Comparison of ENCODE assay signal across 17 cellular contexts in the genomic region with DNA sequence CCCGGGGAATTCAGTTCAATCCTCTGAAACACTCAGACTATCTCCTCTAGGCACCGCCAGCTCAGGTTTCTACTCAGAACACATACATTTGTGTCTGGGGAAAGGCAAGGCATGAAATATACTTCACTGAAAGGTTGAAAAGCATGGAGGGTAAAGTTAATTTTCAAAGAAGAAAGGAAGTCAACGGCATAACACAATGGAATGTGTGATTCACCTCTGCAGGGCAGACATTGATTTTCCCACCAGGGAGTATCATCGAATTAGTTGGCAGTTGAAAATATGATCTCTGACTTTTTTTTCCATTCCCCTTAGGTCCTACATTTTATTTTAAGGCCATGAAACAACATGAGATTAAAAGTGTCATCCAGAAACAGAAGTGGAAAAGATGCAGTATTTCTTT.
DNase-seq lines count a peak whose midpoint lies in the region; ATAC-seq and TF ChIP-seq lines count a peak whose summit lies in the region.
"Had no signal": no experiment of that assay in that cellular context is flagged by ENCODE, and none has a peak within 500 bp of the region (broad histone marks: within the 10 kb centered on the region; RNA-seq: fewer than 3 reads in every experiment).

No MANE protein-coding gene starts in this region.

- H3K36me3 Mint-ChIP-seq in CD4-positive, alpha-beta T cell (ENCODE audit: low read depth), result peaks cover 28% of the 10 kb centered on the region
- no peaks in the 10 kb centered on the region for H3K36me3 Mint-ChIP-seq in CD14-positive monocyte

- peak; percentile 65 for DNase-seq in AG20443 (ENCODE audit: low spot score)
- DNase-seq in NCI-H2107 (lab: John Stamatoyannopoulos, UW), result peak; percentile 35
- DNase-seq in cardiac fibroblast (ENCODE audit: low read depth in 2 of 2), result peak; percentile 24 to 65
- peak; percentile 31 for DNase-seq in left kidney (ENCODE audit: low read depth, low spot score)
- no peak for DNase-seq in CD4-positive, alpha-beta T cell
- DNase-seq in CD14-positive monocyte (ENCODE audit: low spot score), result no peak
- DNase-seq in NCI-H1436 treated with DMSO at 0.1 percent for 48 hours (lab: John Stamatoyannopoulos, UW), result no peak
- DNase-seq: activated CD4-positive, alpha-beta T cell treated with anti-CD3 and anti-CD28 coated beads, Interleukin-2, amount 50 U/mL, for 48 hours; NCI-H2171; sigmoid colon; stimulated activated CD4-positive, alpha-beta T cell treated with anti-CD3 and anti-CD28 coated beads, Interleukin-4, amount 100 ng/mL, for 1 hour; tibial artery had no signal

- TF ChIP-seq CTCF in cardiac fibroblast (IDR thresholded peaks at IDR 0.05; ENCODE audit: low read depth, low read length), result no peak
- no peak for TF ChIP-seq CTCF in CD4-positive, alpha-beta T cell (IDR thresholded peaks at IDR 0.05)
- TF ChIP-seq CTCF in CD14-positive monocyte (IDR thresholded peaks at IDR 0.05), result no peak

- no peaks in the 10 kb centered on the region for H3K9me3 ChIP-seq in CD4-positive, alpha-beta T cell (ENCODE audit: control insufficient read depth, low read length)
- H3K9me3 ChIP-seq: esophagus muscularis mucosa, sigmoid colon, tibial artery had no signal

- H3K4me3 ChIP-seq in cardiac fibroblast (replicated peaks in 1 of 2; ENCODE audit: low read depth in 2 of 2, low read length in 2 of 2), result no peak overlapping the region
- H3K4me3 ChIP-seq: esophagus muscularis mucosa, lung, sigmoid colon, tibial artery had no signal

- ATAC-seq in CD4-positive, alpha-beta T cell (ENCODE audit: poor library complexity), result no peak
- no peak for ATAC-seq in HG03439 (IDR thresholded peaks at IDR 0.05; ENCODE audit: unreplicated experiment)
- ATAC-seq: activated T-helper 17 cell treated with anti-CD3 and anti-CD28 coated beads, Interleukin-2, amount 50 U/mL, for 72 hours had no signal

- POLR2A ChIA-PET in CD4-positive, alpha-beta T cell (lab: Charles Lee), result no interaction called here

- H3K27me3 Mint-ChIP-seq in CD4-positive, alpha-beta T cell, result no peaks in the 10 kb centered on the region
- no peaks in the 10 kb centered on the region for H3K27me3 Mint-ChIP-seq in CD14-positive monocyte (ENCODE audit: low read depth in 3 of 3)
- H3K27me3 Mint-ChIP-seq: activated T-helper 17 cell treated with anti-CD3 and anti-CD28 coated beads, Interleukin-2, amount 50 U/mL, for 72 hours; dendritic cell treated with granulocyte-macrophage colony-stimulating factor and Interleukin-4, amounts not matched to agents 40 ng/mL and 50 ng/mL, for 4 days had no signal

- intact Hi-C loops in CD4-positive, alpha-beta T cell (cut with DNase I, micrococcal nuclease), result no loop called here
- intact Hi-C loops in CD14-positive monocyte (cut with micrococcal nuclease), result no loop called here

- H3K27ac ChIP-seq in CD4-positive, alpha-beta T cell (ENCODE audit: low read depth, low read length), result no peak overlapping the region
- H3K27ac ChIP-seq: esophagus muscularis mucosa, sigmoid colon, tibial artery had no signal

- no peak overlapping the region for H3K4me3 Mint-ChIP-seq in CD4-positive, alpha-beta T cell
- no peak overlapping the region for H3K4me3 Mint-ChIP-seq in CD14-positive monocyte
- H3K4me3 Mint-ChIP-seq: activated T-helper 17 cell treated with anti-CD3 and anti-CD28 coated beads, Interleukin-2, amount 50 U/mL, for 72 hours; dendritic cell treated with granulocyte-macrophage colony-stimulating factor and Interleukin-4, amounts not matched to agents 40 ng/mL and 50 ng/mL, for 4 days had no signal

- H3K9me3 Mint-ChIP-seq in CD4-positive, alpha-beta T cell, result no peaks in the 10 kb centered on the region
- H3K9me3 Mint-ChIP-seq in CD14-positive monocyte, result no peaks in the 10 kb centered on the region
- H3K9me3 Mint-ChIP-seq: activated T-helper 17 cell treated with anti-CD3 and anti-CD28 coated beads, Interleukin-2, amount 50 U/mL, for 72 hours; dendritic cell treated with granulocyte-macrophage colony-stimulating factor and Interleukin-4, amounts not matched to agents 40 ng/mL and 50 ng/mL, for 4 days had no signal

- H3K27me3 ChIP-seq in CD4-positive, alpha-beta T cell (ENCODE audit: control insufficient read depth, insufficient read depth, low read length), result no peaks in the 10 kb centered on the region
- H3K27me3 ChIP-seq: esophagus muscularis mucosa, sigmoid colon, tibial artery had no signal

- H3K4me1 Mint-ChIP-seq in CD4-positive, alpha-beta T cell (ENCODE audit: low read depth), result no peaks in the 10 kb centered on the region
- H3K4me1 Mint-ChIP-seq in CD14-positive monocyte, result no peaks in the 10 kb centered on the region
- H3K4me1 Mint-ChIP-seq: activated T-helper 17 cell treated with anti-CD3 and anti-CD28 coated beads, Interleukin-2, amount 50 U/mL, for 72 hours had no signal

- H3K27ac Mint-ChIP-seq in CD4-positive, alpha-beta T cell, result no peak overlapping the region
- no peak overlapping the region for H3K27ac Mint-ChIP-seq in CD14-positive monocyte
- H3K27ac Mint-ChIP-seq: activated T-helper 17 cell treated with anti-CD3 and anti-CD28 coated beads, Interleukin-2, amount 50 U/mL, for 72 hours; dendritic cell treated with granulocyte-macrophage colony-stimulating factor and Interleukin-4, amounts not matched to agents 40 ng/mL and 50 ng/mL, for 4 days had no signal

- CTCF ChIA-PET in CD4-positive, alpha-beta T cell (lab: Charles Lee), result no interaction called here

Comparison
In these comparisons a context has a peak if more than half of its experiments do, and no peak if none do; other contexts are left out.
1. DNase-seq: peak in AG20443 (single experiment), NCI-H2107 (single experiment), cardiac fibroblast (2 of 2) and left kidney (single experiment); none in CD4-positive, alpha-beta T cell (0 of 10), CD14-positive monocyte (single experiment) and NCI-H1436 treated with DMSO at 0.1 percent for 48 hours (single experiment).